20 cellular contexts compared by ENCODE assay signal in genomic region chr12:113896194-113896593, GRCh38.
"Had no signal": no experiment of that assay in that cellular context is flagged by ENCODE, and none has a peak within 500 bp of the region (broad histone marks: within the 10 kb centered on the region; RNA-seq: fewer than 3 reads in every experiment).

No MANE protein-coding gene starts in this region.

- H3K27ac Mint-ChIP-seq: activated CD4-positive, alpha-beta memory T cell treated with anti-CD3 and anti-CD28 coated beads, Interleukin-2, amount 10 ng/mL, durations not matched to agents 7 days and 5 days; activated CD4-positive, alpha-beta T cell treated with anti-CD3 and anti-CD28 coated beads for 36 hours; activated naive CD8-positive, alpha-beta T cell treated with anti-CD3 and anti-CD28 coated beads for 36 hours; naive B cell; progenitor cell of endocrine pancreas had no signal

- H3K27me3 ChIP-seq: brain microvascular endothelial cell, right lobe of liver, transverse colon had no signal

- H3K27ac ChIP-seq: brain microvascular endothelial cell, lower lobe of right lung, right lobe of liver, transverse colon had no signal

- H3K36me3 ChIP-seq: brain microvascular endothelial cell, lower lobe of right lung, right lobe of liver, transverse colon had no signal

- H3K9me3 Mint-ChIP-seq: activated CD4-positive, alpha-beta memory T cell treated with anti-CD3 and anti-CD28 coated beads, Interleukin-2, amount 10 ng/mL, durations not matched to agents 7 days and 5 days; activated naive CD8-positive, alpha-beta T cell treated with anti-CD3 and anti-CD28 coated beads for 36 hours; naive B cell had no signal

- H3K9me3 ChIP-seq: lower lobe of right lung, right lobe of liver, transverse colon had no signal

- H3K27me3 Mint-ChIP-seq: activated CD4-positive, alpha-beta memory T cell treated with anti-CD3 and anti-CD28 coated beads, Interleukin-2, amount 10 ng/mL, durations not matched to agents 7 days and 5 days; activated CD4-positive, alpha-beta T cell treated with anti-CD3 and anti-CD28 coated beads for 36 hours; activated naive CD8-positive, alpha-beta T cell treated with anti-CD3 and anti-CD28 coated beads for 36 hours; naive B cell; progenitor cell of endocrine pancreas had no signal

- H3K4me3 Mint-ChIP-seq: activated CD4-positive, alpha-beta memory T cell treated with anti-CD3 and anti-CD28 coated beads, Interleukin-2, amount 10 ng/mL, durations not matched to agents 7 days and 5 days; activated CD4-positive, alpha-beta T cell treated with anti-CD3 and anti-CD28 coated beads for 36 hours; activated naive CD8-positive, alpha-beta T cell treated with anti-CD3 and anti-CD28 coated beads for 36 hours; naive B cell had no signal

- H3K4me1 Mint-ChIP-seq: activated CD4-positive, alpha-beta T cell treated with anti-CD3 and anti-CD28 coated beads for 36 hours; activated naive CD8-positive, alpha-beta T cell treated with anti-CD3 and anti-CD28 coated beads for 36 hours had no signal

- ATAC-seq: activated CD4-positive, alpha-beta T cell treated with anti-CD3 and anti-CD28 coated beads for 36 hours; esophagus mucosa; lower lobe of right lung; right lobe of liver had no signal

- H3K4me1 ChIP-seq: lower lobe of right lung, right lobe of liver, transverse colon had no signal

- DNase-seq: activated CD4-positive, alpha-beta memory T cell treated with anti-CD3 and anti-CD28 coated beads, Interleukin-2, amount 10 ng/mL, durations not matched to agents 7 days and 5 days; activated CD4-positive, alpha-beta T cell treated with anti-CD3 and anti-CD28 coated beads for 36 hours; activated gamma-delta T cell treated with Interleukin-2 at 50 U/mL for 16 hours; activated naive CD8-positive, alpha-beta T cell treated with anti-CD3 and anti-CD28 coated beads for 36 hours; activated T-cell treated with anti-CD3 and anti-CD28 coated beads, Interleukin-2, amount 50 U/mL, for 48 hours; brain microvascular endothelial cell; cerebellar nuclear complex; dermis blood vessel endothelial cell; head of caudate nucleus; lower lobe of right lung; naive B cell; nucleus accumbens; right lobe of liver; stimulated activated CD4-positive, alpha-beta T cell treated with anti-CD3 and anti-CD28 coated beads, Interleukin-2, amount 100 ng/mL, for 24 hours; stimulated activated naive CD4-positive, alpha-beta T cell; substantia nigra; T-helper 9 cell; transverse colon had no signal

- H3K4me3 ChIP-seq: lower lobe of right lung, right lobe of liver, transverse colon had no signal
